In genomic region chr12:110546339-110546738, GRCh38 we compare ENCODE assay signal across 1 cellular context.
TF ChIP-seq lines count a peak whose summit lies in the region.

No MANE protein-coding gene starts in this region.

TF ChIP-seq in GM23338, 12 proteins besides CTCF, POLR2A, EP300 and RAD21 (continued from another document):
- TF ChIP-seq, protein P1, sequence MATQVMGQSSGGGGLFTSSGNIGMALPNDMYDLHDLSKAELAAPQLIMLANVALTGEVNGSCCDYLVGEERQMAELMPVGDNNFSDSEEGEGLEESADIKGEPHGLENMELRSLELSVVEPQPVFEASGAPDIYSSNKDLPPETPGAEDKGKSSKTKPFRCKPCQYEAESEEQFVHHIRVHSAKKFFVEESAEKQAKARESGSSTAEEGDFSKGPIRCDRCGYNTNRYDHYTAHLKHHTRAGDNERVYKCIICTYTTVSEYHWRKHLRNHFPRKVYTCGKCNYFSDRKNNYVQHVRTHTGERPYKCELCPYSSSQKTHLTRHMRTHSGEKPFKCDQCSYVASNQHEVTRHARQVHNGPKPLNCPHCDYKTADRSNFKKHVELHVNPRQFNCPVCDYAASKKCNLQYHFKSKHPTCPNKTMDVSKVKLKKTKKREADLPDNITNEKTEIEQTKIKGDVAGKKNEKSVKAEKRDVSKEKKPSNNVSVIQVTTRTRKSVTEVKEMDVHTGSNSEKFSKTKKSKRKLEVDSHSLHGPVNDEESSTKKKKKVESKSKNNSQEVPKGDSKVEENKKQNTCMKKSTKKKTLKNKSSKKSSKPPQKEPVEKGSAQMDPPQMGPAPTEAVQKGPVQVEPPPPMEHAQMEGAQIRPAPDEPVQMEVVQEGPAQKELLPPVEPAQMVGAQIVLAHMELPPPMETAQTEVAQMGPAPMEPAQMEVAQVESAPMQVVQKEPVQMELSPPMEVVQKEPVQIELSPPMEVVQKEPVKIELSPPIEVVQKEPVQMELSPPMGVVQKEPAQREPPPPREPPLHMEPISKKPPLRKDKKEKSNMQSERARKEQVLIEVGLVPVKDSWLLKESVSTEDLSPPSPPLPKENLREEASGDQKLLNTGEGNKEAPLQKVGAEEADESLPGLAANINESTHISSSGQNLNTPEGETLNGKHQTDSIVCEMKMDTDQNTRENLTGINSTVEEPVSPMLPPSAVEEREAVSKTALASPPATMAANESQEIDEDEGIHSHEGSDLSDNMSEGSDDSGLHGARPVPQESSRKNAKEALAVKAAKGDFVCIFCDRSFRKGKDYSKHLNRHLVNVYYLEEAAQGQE (IDR thresholded peaks at IDR 0.05; ENCODE audit: unreplicated experiment): no peak
- TF ChIP-seq JUNB (IDR thresholded peaks at IDR 0.05; ENCODE audit: unreplicated experiment) (no peak), ETS1 (IDR thresholded peaks at IDR 0.05) (no peak)
